In genomic region chr20:23938118-23938438, GRCh38 we compare ENCODE assay signal across 26 cellular contexts. TPM values are rescaled to one million over a fixed set of nuclear protein-coding genes. Genes with fewer than 3 reads are reported as not detected.
"Had no signal": no experiment of that assay in that cellular context is flagged by ENCODE, and none has a peak within 500 bp of the region (broad histone marks: within the 10 kb centered on the region; RNA-seq: fewer than 3 reads in every experiment).

No MANE protein-coding gene starts in this region.

- H3K4me3 ChIP-seq: ascending aorta, cardiac muscle cell had no signal

- DNase-seq: activated CD4-positive, alpha-beta memory T cell treated with anti-CD3 and anti-CD28 coated beads, Interleukin-2, amount 10 ng/mL, durations not matched to agents 7 days and 5 days; activated CD4-positive, alpha-beta T cell treated with anti-CD3 and anti-CD28 coated beads for 4 hours; activated CD4-positive, alpha-beta T cell treated with anti-CD3 and anti-CD28 coated beads, Interleukin-2, amount 50 U/mL, for 1 hour; activated CD4-positive, alpha-beta T cell treated with anti-CD3 and anti-CD28 coated beads, Interleukin-2, amount 50 U/mL, for 48 hours; activated CD4-positive, CD25-positive, alpha-beta regulatory T cell; activated CD8-positive, alpha-beta memory T cell treated with anti-CD3 and anti-CD28 coated beads, Interleukin-2, amount 10 ng/mL, durations not matched to agents 7 days and 5 days; activated CD8-positive, alpha-beta memory T cell treated with anti-CD3 and anti-CD28 coated beads, Interleukin-2, amount 50 U/mL, for 48 hours; activated CD8-positive, alpha-beta T cell treated with anti-CD3 and anti-CD28 coated beads, Interleukin-2, amount 10 ng/mL, durations not matched to agents 7 days and 5 days; activated effector memory CD4-positive, alpha-beta T cell treated with Interleukin-2 at 50 U/mL for 16 hours; activated gamma-delta T cell; activated naive CD4-positive, alpha-beta T cell treated with anti-CD3 and anti-CD28 coated beads, Interleukin-2, amount 10 ng/mL, durations not matched to agents 7 days and 5 days; activated naive CD4-positive, alpha-beta T cell treated with Interleukin-2 at 50 U/mL for 16 hours; activated naive CD8-positive, alpha-beta T cell treated with anti-CD3 and anti-CD28 coated beads, Interleukin-2, amount 50 U/mL, for 24 hours; T-helper 17 cell; T1000; WERI-Rb-1 had no signal

- H3K36me3 ChIP-seq: ascending aorta, cardiac muscle cell, WERI-Rb-1 had no signal

- H3K4me1 ChIP-seq: ascending aorta had no signal

- H3K27me3 ChIP-seq: ascending aorta, cardiac muscle cell had no signal

- H3K27ac ChIP-seq: ascending aorta, cardiac muscle cell, WERI-Rb-1 had no signal

- H3K9me3 ChIP-seq: ascending aorta had no signal

RNA-seq across cellular contexts. Expression of gene GGTLC1, which starts 50.5 kb away (rescaled TPM):
- total RNA-seq: activated CD4-positive, alpha-beta memory T cell treated with anti-CD3 and anti-CD28 coated beads, Interleukin-2, amount 10 ng/mL, durations not matched to agents 7 days and 5 days; activated CD4-positive, alpha-beta T cell treated with anti-CD3 and anti-CD28 coated beads, Interleukin-2, amount 10 ng/mL, durations not matched to agents 24 days and 14 days; activated CD8-positive, alpha-beta memory T cell treated with anti-CD3 and anti-CD28 coated beads, Interleukin-2, amount 10 ng/mL, durations not matched to agents 7 days and 5 days; activated CD8-positive, alpha-beta T cell treated with anti-CD3 and anti-CD28 coated beads, Interleukin-2, amount 10 ng/mL, durations not matched to agents 7 days and 5 days; activated naive CD8-positive, alpha-beta T cell treated with anti-CD3 and anti-CD28 coated beads, Interleukin-2, amount 10 ng/mL, durations not matched to agents 7 days and 5 days; activated T-helper 2 cell treated with anti-CD3 and anti-CD28 coated beads, Interferon-gamma antibody, Interleukin-2, Interleukin-4, amounts not matched to agents 10 μg/mL and 5 μg/mL and 100 μg/mL, durations not matched to agents 14 hours and 24 hours and 36 hours; ascending aorta; bronchial epithelial cell; cardiac muscle cell; T-cell; T-helper 1 cell treated with Interleukin-12 subunit alpha and Interleukin-12 subunit beta and Interleukin-4 antibody, amounts not matched to agents 30 ng/mL and 1 ng/mL, for 36 hours; T-helper 17 cell; T-helper 2 cell treated with Interferon-gamma antibody and Interleukin-4, amounts not matched to agents 100 ng/mL and 5 ng/mL, for 36 hours; WTC11 had no signal
- polyA plus RNA-seq: cardiac muscle cell had no signal

RNA-seq across cellular contexts. Expression of gene CST5, which starts 58.5 kb away (rescaled TPM):
- total RNA-seq: activated CD4-positive, alpha-beta memory T cell treated with anti-CD3 and anti-CD28 coated beads, Interleukin-2, amount 10 ng/mL, durations not matched to agents 7 days and 5 days; activated CD4-positive, alpha-beta T cell treated with anti-CD3 and anti-CD28 coated beads, Interleukin-2, amount 10 ng/mL, durations not matched to agents 24 days and 14 days; activated CD8-positive, alpha-beta memory T cell treated with anti-CD3 and anti-CD28 coated beads, Interleukin-2, amount 10 ng/mL, durations not matched to agents 7 days and 5 days; activated CD8-positive, alpha-beta T cell treated with anti-CD3 and anti-CD28 coated beads, Interleukin-2, amount 10 ng/mL, durations not matched to agents 7 days and 5 days; activated naive CD8-positive, alpha-beta T cell treated with anti-CD3 and anti-CD28 coated beads, Interleukin-2, amount 10 ng/mL, durations not matched to agents 7 days and 5 days; activated T-helper 2 cell treated with anti-CD3 and anti-CD28 coated beads, Interferon-gamma antibody, Interleukin-2, Interleukin-4, amounts not matched to agents 10 μg/mL and 5 μg/mL and 100 μg/mL, durations not matched to agents 14 hours and 24 hours and 36 hours; ascending aorta; bronchial epithelial cell; cardiac muscle cell; T-cell; T-helper 1 cell treated with Interleukin-12 subunit alpha and Interleukin-12 subunit beta and Interleukin-4 antibody, amounts not matched to agents 30 ng/mL and 1 ng/mL, for 36 hours; T-helper 17 cell; T-helper 2 cell treated with Interferon-gamma antibody and Interleukin-4, amounts not matched to agents 100 ng/mL and 5 ng/mL, for 36 hours; WTC11 had no signal
